ENCODE assay signal across 10 cellular contexts in the genomic region with DNA sequence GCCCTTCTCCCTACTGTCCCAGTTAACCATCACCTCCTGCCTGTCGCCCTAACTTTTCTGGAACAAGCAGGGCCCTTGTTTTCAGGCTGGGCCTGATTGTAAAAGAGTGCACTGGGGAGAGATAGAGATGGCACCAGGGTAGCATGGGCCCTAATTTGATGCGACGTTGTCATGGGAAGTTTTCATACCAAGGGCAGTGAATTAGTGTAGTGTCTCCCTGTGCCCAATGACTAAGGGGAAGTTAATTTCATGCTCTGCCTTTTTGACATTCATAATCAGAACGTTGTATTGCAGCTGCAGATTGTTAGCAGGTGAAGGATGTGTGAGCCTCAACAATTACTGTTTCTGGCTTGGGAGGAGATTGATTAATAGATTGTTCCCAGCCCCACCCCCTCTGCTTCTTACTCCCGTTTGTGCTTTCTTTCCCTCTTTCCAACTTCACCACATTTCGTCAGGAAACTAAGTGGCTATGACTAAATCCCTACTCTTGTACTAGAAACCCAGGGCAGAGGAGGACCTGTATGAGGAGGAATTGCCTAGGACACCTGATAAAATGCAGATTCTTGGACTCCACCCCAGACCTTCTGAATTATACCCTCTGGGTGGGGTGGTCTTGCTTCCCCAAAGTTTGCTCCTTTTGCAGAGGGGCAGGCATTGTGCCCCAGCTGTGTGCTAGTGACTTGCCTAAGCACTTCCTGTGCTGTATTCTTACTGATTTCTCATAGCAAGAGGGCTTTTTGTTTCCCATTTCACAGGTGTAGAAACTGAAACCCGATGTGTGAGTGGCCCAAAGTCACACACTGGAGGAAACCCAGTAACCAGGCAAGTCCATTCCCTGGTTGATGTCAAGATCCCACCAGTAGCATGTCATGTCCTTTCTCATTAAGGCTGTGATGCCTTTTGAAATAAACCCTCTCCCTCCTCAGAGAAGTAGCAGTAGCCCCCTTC. TPM values are rescaled to one million over a fixed set of nuclear protein-coding genes. Genes with fewer than 3 reads are reported as not detected.
A peak's percentile ranks its signal among the peaks of the same experiment; 100 is the strongest.
DNase-seq lines count a peak whose midpoint lies in the region; ATAC-seq and TF ChIP-seq lines count a peak whose summit lies in the region.
"Had no signal": no experiment of that assay in that cellular context is flagged by ENCODE, and none has a peak within 500 bp of the region (broad histone marks: within the 10 kb centered on the region; RNA-seq: fewer than 3 reads in every experiment).

No MANE protein-coding gene starts in this region.

- no peaks in the 10 kb centered on the region for H3K36me3 Mint-ChIP-seq in activated naive CD8-positive, alpha-beta T cell treated with anti-CD3 and anti-CD28 coated beads, Interleukin-2, amount 50 U/mL, for 24 hours (ENCODE audit: low read depth)

- no peaks in the 10 kb centered on the region for H3K36me3 ChIP-seq in Peyer's patch
- H3K36me3 ChIP-seq: neutrophil had no signal

- no peak for TF ChIP-seq CTCF in Peyer's patch (IDR thresholded peaks at IDR 0.05)

- H3K4me3 ChIP-seq in Peyer's patch: no peak overlapping the region

- H3K27ac ChIP-seq in Peyer's patch: peak overlapping the region in 1 of 4 donors; percentile 25
- H3K27ac ChIP-seq: neutrophil had no signal

- H3K27ac Mint-ChIP-seq in activated naive CD8-positive, alpha-beta T cell treated with anti-CD3 and anti-CD28 coated beads, Interleukin-2, amount 50 U/mL, for 24 hours: no peak overlapping the region

- H3K4me1 Mint-ChIP-seq in activated naive CD8-positive, alpha-beta T cell treated with anti-CD3 and anti-CD28 coated beads, Interleukin-2, amount 50 U/mL, for 24 hours: peaks cover 2% of the 10 kb centered on the region

- no peak overlapping the region for H3K4me3 Mint-ChIP-seq in activated naive CD8-positive, alpha-beta T cell treated with anti-CD3 and anti-CD28 coated beads, Interleukin-2, amount 50 U/mL, for 24 hours

- no peaks in the 10 kb centered on the region for H3K27me3 ChIP-seq in Peyer's patch

- ATAC-seq in GM18498 (IDR thresholded peaks at IDR 0.05; ENCODE audit: unreplicated experiment): peak; percentile 99
- ATAC-seq in GM19468 (IDR thresholded peaks at IDR 0.05; ENCODE audit: extremely low read depth, unreplicated experiment): peak; percentile 65
- peak; percentile 93 for ATAC-seq in HG03135 (IDR thresholded peaks at IDR 0.05; ENCODE audit: unreplicated experiment)
- peak; percentile 55 for ATAC-seq in activated naive CD8-positive, alpha-beta T cell treated with anti-CD3 and anti-CD28 coated beads, Interleukin-2, amount 50 U/mL, for 24 hours

- TF ChIP-seq POLR2A in Peyer's patch (IDR thresholded peaks at IDR 0.05): no peak

- H3K4me1 ChIP-seq in Peyer's patch: no peaks in the 10 kb centered on the region

- no peaks in the 10 kb centered on the region for H3K9me3 Mint-ChIP-seq in activated naive CD8-positive, alpha-beta T cell treated with anti-CD3 and anti-CD28 coated beads, Interleukin-2, amount 50 U/mL, for 24 hours

- no peak for DNase-seq in activated naive CD8-positive, alpha-beta T cell treated with anti-CD3 and anti-CD28 coated beads, Interleukin-2, amount 50 U/mL, for 24 hours
- DNase-seq in Peyer's patch: no peak
- no peak for DNase-seq in GF-D8 (lab: John Stamatoyannopoulos, UW)
- DNase-seq in HT-29 (ENCODE audit: low spot score): no peak
- no peak for DNase-seq in glomerular visceral epithelial cell (ENCODE audit: extremely low spot score)
- DNase-seq: NCI-H2107 had no signal

- H3K27me3 Mint-ChIP-seq in activated naive CD8-positive, alpha-beta T cell treated with anti-CD3 and anti-CD28 coated beads, Interleukin-2, amount 50 U/mL, for 24 hours: peaks cover 6% of the 10 kb centered on the region

- no peaks in the 10 kb centered on the region for H3K9me3 ChIP-seq in Peyer's patch
- H3K9me3 ChIP-seq: neutrophil had no signal

RNA-seq across cellular contexts. Expression of a gene that starts 56.3 kb away (rescaled TPM):
- total RNA-seq in Peyer's patch: 10 to 100 TPM; 55.2 to 76.0 (median 60.5) TPM
- 47.4 and 58.1 TPM in 2 replicates for total RNA-seq in HT-29 (2014; rRNA removed; shearing (Covaris generic))
